In the genomic region with DNA sequence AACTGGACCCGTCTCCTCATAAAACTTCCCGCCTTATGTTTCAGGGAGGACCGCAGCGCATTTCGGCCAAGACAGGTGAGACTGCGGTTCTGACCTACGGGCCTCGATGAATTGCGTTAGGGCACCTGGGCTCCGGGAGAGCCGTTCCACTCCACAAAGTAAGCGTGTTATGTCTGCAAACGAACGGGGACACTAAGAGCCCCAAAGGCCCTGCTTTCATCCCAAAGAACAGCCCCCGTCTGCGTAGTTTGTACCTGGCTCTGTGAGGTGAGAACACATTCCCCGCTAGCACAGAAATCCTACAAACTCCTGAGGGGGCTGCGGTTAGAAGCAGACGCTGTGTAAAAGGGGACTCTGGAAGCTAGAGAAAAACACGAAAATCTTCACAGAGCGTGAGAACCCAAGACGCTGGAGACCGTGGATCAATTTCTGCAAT, we compare ENCODE assay signal across 8 cellular contexts. TPM values are rescaled to one million over a fixed set of nuclear protein-coding genes. Genes with fewer than 3 reads are reported as not detected.
DNase-seq lines count a peak whose midpoint lies in the region; TF ChIP-seq lines count a peak whose summit lies in the region.

No MANE protein-coding gene starts in this region.

- no peak for TF ChIP-seq EP300 in transverse colon (IDR thresholded peaks at IDR 0.05; ENCODE audit: low read depth)

- peak; percentile 35 for DNase-seq in activated T-cell treated with anti-CD3 and anti-CD28 coated beads for 24 hours (ENCODE audit: low read depth)
- no peak for DNase-seq in activated T-cell treated with anti-CD3 and anti-CD28 coated beads for 4 hours
- peak; percentile 14 for DNase-seq in transverse colon
- no peak for DNase-seq in NOMO-1 (lab: John Stamatoyannopoulos, UW; ENCODE audit: unreplicated experiment in 2 of 2)
- DNase-seq in NCI-H510A treated with DMSO at 0.1 percent for 48 hours (lab: John Stamatoyannopoulos, UW) = no peak
- DNase-seq in NAMALWA (ENCODE audit: low spot score) = no peak

- peaks cover 0 to 11% (median 5%) of the 10 kb centered on the region in 4 donors for H3K4me1 ChIP-seq in transverse colon

- no peaks in the 10 kb centered on the region for H3K27me3 Mint-ChIP-seq in activated naive CD8-positive, alpha-beta T cell

- peak overlapping the region; percentile 92 for H3K4me3 Mint-ChIP-seq in activated naive CD8-positive, alpha-beta T cell

- TF ChIP-seq CTCF in transverse colon (IDR thresholded peaks at IDR 0.05) = no peak

- H3K36me3 ChIP-seq in transverse colon = no peaks in the 10 kb centered on the region

- TF ChIP-seq POLR2A in transverse colon (IDR thresholded peaks at IDR 0.05) = no peak

- intact Hi-C loops in transverse colon (cut with DNase I; ENCODE audit: low total_unique reads) = no loop called here

- H3K27ac Mint-ChIP-seq in activated naive CD8-positive, alpha-beta T cell = peak overlapping the region; percentile 99

- peaks cover 27% of the 10 kb centered on the region for H3K4me1 Mint-ChIP-seq in activated naive CD8-positive, alpha-beta T cell (ENCODE audit: low read depth)

- H3K27me3 ChIP-seq in layer of hippocampus (ENCODE audit: control insufficient read depth, insufficient read depth, low read length) (no peaks in the 10 kb centered on the region), transverse colon (peaks cover 28% of the 10 kb centered on the region)

- peak overlapping the region; percentile 3 to 42 (median 28) for H3K4me3 ChIP-seq in transverse colon

- no peaks in the 10 kb centered on the region for H3K9me3 ChIP-seq in transverse colon

- no peaks in the 10 kb centered on the region for H3K9me3 Mint-ChIP-seq in activated naive CD8-positive, alpha-beta T cell (ENCODE audit: low read depth)

- in situ Hi-C loops in transverse colon (cut with MboI; ENCODE audit: low pct_ligation_motif_present in 1 of 4, low pct_unique_long_range_greater_than_20kb in 1 of 4, low sequenced_read_pairs in 3 of 4) = no loop called here

- no peaks in the 10 kb centered on the region for H3K36me3 Mint-ChIP-seq in activated naive CD8-positive, alpha-beta T cell

- 6 to 11% methylated on average over 6 to 22 of the region's 23 CpGs for whole genome bisulfite sequencing in transverse colon (ENCODE audit: low coverage in 1 of 2), 2 donors

- H3K27ac ChIP-seq in layer of hippocampus (ENCODE audit: low read depth, low read length) = peak overlapping the region; percentile 87
- peak overlapping the region; percentile 77 to 92 (median 82) for H3K27ac ChIP-seq in transverse colon

RNA-seq across cellular contexts. Expression of gene PPIAL4F, which starts 41.6 kb away (rescaled TPM):
- not detected for total RNA-seq in transverse colon

Comparison
In these comparisons a context has a peak if more than half of its experiments do, and no peak if none do; other contexts are left out.
1. DNase-seq: peak in activated T-cell treated with anti-CD3 and anti-CD28 coated beads for 24 hours (single experiment) and transverse colon (single experiment); none in activated T-cell treated with anti-CD3 and anti-CD28 coated beads for 4 hours (single experiment), NOMO-1 (0 of 2), NCI-H510A treated with DMSO at 0.1 percent for 48 hours (single experiment) and NAMALWA (single experiment).